Comparison of ENCODE assay signal across 1 cellular context in genomic region chr19:31339405-31339804, GRCh38.
A peak's percentile ranks its signal among the peaks of the same experiment; 100 is the strongest.
TF ChIP-seq lines count a peak whose summit lies in the region.

No MANE protein-coding gene starts in this region.

TF ChIP-seq in HEK293, 187 proteins besides CTCF, POLR2A, EP300 and RAD21 (continued from another document):
- TF ChIP-seq ZNF2 (tag by site-specific recombination; IDR thresholded peaks at IDR 0.05): peak; percentile 95
- TF ChIP-seq ZNF341 (tag by site-specific recombination; IDR thresholded peaks at IDR 0.05; ENCODE audit: low read depth): 0 out of 2 replicates have a peak, but pooled peaks have one; percentile 12
- no peak for TF ChIP-seq KLF16 (tag by site-specific recombination; IDR thresholded peaks at IDR 0.05)
- TF ChIP-seq TSHZ1 (tag by site-specific recombination; IDR thresholded peaks at IDR 0.05; ENCODE audit: borderline replicate concordance): peak; percentile 80; the same call in 1 of the 2 replicates
- TF ChIP-seq KLF17 (tag by site-specific recombination; IDR thresholded peaks at IDR 0.05): peak; percentile 96
- no peak for TF ChIP-seq MEIS1 (CRISPR knock-in tag; IDR thresholded peaks at IDR 0.05; ENCODE audit: borderline replicate concordance)
- TF ChIP-seq ZNF274 (IDR thresholded peaks at IDR 0.05; ENCODE audit: low read length): no peak
- no peak for TF ChIP-seq ZNF274 (tag by site-specific recombination; IDR thresholded peaks at IDR 0.05; ENCODE audit: borderline replicate concordance)
- TF ChIP-seq HOXC10 (CRISPR knock-in tag; IDR thresholded peaks at IDR 0.05): no peak
- no peak for TF ChIP-seq REPIN1 (tag by site-specific recombination; IDR thresholded peaks at IDR 0.05; ENCODE audit: low read depth)
- no peak for TF ChIP-seq ZNF513 (tag by site-specific recombination; IDR thresholded peaks at IDR 0.05)
- TF ChIP-seq ZEB2 (tag by site-specific recombination; IDR thresholded peaks at IDR 0.05): no peak
- TF ChIP-seq GLIS1 (tag by site-specific recombination; IDR thresholded peaks at IDR 0.05): no peak
- TF ChIP-seq ZNF549 (tag by site-specific recombination; IDR thresholded peaks at IDR 0.05): no peak
- no peak for TF ChIP-seq ZSCAN5A (tag by site-specific recombination; IDR thresholded peaks at IDR 0.05)
- peak; percentile 51; the same call in 1 of the 2 replicates for TF ChIP-seq SP7 (tag by site-specific recombination; IDR thresholded peaks at IDR 0.05)
- TF ChIP-seq ZNF544 (tag by site-specific recombination; IDR thresholded peaks at IDR 0.05): no peak
- no peak for TF ChIP-seq SETDB1 (IDR thresholded peaks at IDR 0.05; ENCODE audit: insufficient read length, low read length)
- TF ChIP-seq ZNF24 (tag by site-specific recombination; IDR thresholded peaks at IDR 0.05): no peak
- TF ChIP-seq ZNF398 (tag by site-specific recombination; IDR thresholded peaks at IDR 0.05): peak; percentile 28; the same call in 1 of the 2 replicates
